8 cellular contexts compared by ENCODE assay signal in the genomic region with DNA sequence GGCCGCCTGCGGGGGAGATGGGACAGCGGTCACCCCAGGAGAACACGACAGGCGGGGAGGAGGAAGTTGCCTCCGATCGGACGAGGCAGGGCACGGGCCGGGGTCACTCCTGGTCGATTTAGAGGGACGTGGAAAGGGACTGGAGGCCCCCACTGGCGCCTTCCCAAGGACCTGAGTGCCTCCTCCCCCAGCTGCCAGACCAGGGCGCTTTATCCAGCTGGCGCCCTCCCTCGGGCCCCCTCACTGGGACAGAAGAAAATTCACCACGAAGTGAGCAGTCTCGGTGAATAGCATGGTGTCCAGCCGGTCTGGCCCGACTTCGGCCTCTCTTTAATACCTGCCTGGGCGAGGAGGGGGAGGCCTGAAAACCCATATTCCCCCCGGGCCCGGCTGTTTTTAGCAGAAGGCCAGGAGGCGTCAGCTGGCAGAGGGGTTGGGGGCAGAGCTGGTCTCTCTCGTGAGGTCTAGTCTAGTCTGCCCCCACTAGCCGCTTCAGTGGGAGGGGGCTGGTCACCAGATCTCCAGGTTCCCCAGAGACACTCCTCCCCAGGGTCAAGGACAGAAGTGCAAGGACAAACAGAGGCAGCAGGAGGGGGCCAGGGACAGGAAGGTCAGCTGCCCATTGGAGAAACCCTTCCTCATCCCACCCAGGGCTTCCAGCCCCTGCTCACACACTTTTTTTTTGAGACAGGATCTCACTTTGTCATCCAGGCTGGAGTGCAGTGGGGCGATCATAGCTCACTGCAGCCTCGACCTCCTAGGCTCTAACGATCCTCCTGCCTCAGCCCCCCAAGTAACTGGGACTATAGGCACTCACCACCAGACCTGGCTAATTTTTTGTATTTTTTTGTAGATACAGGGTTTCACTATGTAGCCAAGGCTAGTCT. TPM values are rescaled to one million over a fixed set of nuclear protein-coding genes. Genes with fewer than 3 reads are reported as not detected.
A peak's percentile ranks its signal among the peaks of the same experiment; 100 is the strongest.
DNase-seq lines count a peak whose midpoint lies in the region; ATAC-seq and TF ChIP-seq lines count a peak whose summit lies in the region.

No MANE protein-coding gene starts in this region.

- H3K9me3 ChIP-seq in A673 (ENCODE audit: low read depth, low read length, poor library complexity, severe bottlenecking) (peaks cover 5% of the 10 kb centered on the region), right lobe of liver (no peaks in the 10 kb centered on the region), suprapubic skin (no peaks in the 10 kb centered on the region)

- H3K36me3 ChIP-seq in A673 (ENCODE audit: insufficient read depth, low read length, poor library complexity, severe bottlenecking) = no peaks in the 10 kb centered on the region
- no peaks in the 10 kb centered on the region for H3K36me3 ChIP-seq in right lobe of liver
- no peaks in the 10 kb centered on the region for H3K36me3 ChIP-seq in suprapubic skin

- TF ChIP-seq EP300 in suprapubic skin (IDR thresholded peaks at IDR 0.05) = no peak

- H3K27ac ChIP-seq in A673 (ENCODE audit: low read depth, low read length, poor library complexity, severe bottlenecking) = peak overlapping the region; percentile 90
- H3K27ac ChIP-seq in cingulate gyrus (ENCODE audit: low read depth, low read length) = peak overlapping the region; percentile 93
- H3K27ac ChIP-seq in right lobe of liver = peak overlapping the region; percentile 86 to 94 (median 88)
- H3K27ac ChIP-seq in suprapubic skin = peak overlapping the region; percentile 87

- H3K4me3 ChIP-seq in A673 (ENCODE audit: low read depth, low read length, poor library complexity, severe bottlenecking) (peak overlapping the region; percentile 63), GM12864 (ENCODE audit: low read depth, low read length) (peak overlapping the region; percentile 65), right lobe of liver (peak overlapping the region; percentile 74 to 93 (median 75)), suprapubic skin (peak overlapping the region; percentile 66)

- BruUV-seq in A673 (replicated peaks; lab: Mats Ljungman, UMichigan) = no TSS peak

- intact Hi-C loops in A673 (cut with micrococcal nuclease; ENCODE audit: unreplicated experiment) (no loop called here), right lobe of liver (cut with DNase I) (no loop called here)

- TF ChIP-seq POLR2A in right lobe of liver (IDR thresholded peaks at IDR 0.05) = no peak
- TF ChIP-seq POLR2A in suprapubic skin (IDR thresholded peaks at IDR 0.05) = no peak

- ATAC-seq in right lobe of liver = peak in 3 of 4 donors; percentile 3 to 26 (median 9)

- peaks cover 8% of the 10 kb centered on the region for H3K4me1 ChIP-seq in A673 (ENCODE audit: insufficient read depth, low read length, poor library complexity, severe bottlenecking)
- peaks cover 0 to 14% (median 4%) of the 10 kb centered on the region in 4 donors for H3K4me1 ChIP-seq in right lobe of liver
- H3K4me1 ChIP-seq in suprapubic skin = peaks cover 42% of the 10 kb centered on the region

- 47% methylated on average over 3 of the region's 30 CpGs for WGBS in right lobe of liver (ENCODE audit: insufficient coverage, low coverage, low lambda C conversion rate, missing lambda C conversion rate)
- WGBS in suprapubic skin = 52% methylated on average over 9 of the region's 30 CpGs

- TF ChIP-seq CTCF in A673 (conservative IDR thresholded peaks at IDR 0.05; ENCODE audit: low read depth, low read length) (no peak), GM12864 (IDR thresholded peaks at IDR 0.05; ENCODE audit: low read depth, low read length, missing control alignments) (no peak), right lobe of liver (IDR thresholded peaks at IDR 0.05) (no peak), suprapubic skin (IDR thresholded peaks at IDR 0.05) (no peak)

- CTCF ChIA-PET in A673 (lab: Charles Lee) = no interaction called here

- POLR2A ChIA-PET in A673 (lab: Charles Lee; ENCODE audit: low non-redundant PET) = interaction anchor here (0.5 to 0.7 kb wide), 2 partner anchors 9 to 21 kb away, joined by 3 to 14 read pairs; no protein-coding TSS in a partner anchor

- DNase-seq in A673 (ENCODE audit: low spot score) (no peak), GM12864 (ENCODE audit: low read depth) (no peak), NCI-H69 (lab: John Stamatoyannopoulos, UW) (peak; percentile 37), right lobe of liver (peak; percentile 66 to 78 (median 67)), suprapubic skin (ENCODE audit: low spot score in 2 of 2) (peak in 1 of 2 donors; percentile 83), cerebellar cortex (ENCODE audit: low spot score) (no peak)
- DNase-seq in activated CD4-positive, CD25-positive, alpha-beta regulatory T cell treated with anti-CD3 and anti-CD28 coated beads, Interleukin-2, amount 50 U/mL, for 72 hours = no peak

- H3K27me3 ChIP-seq in A673 (replicated peaks; ENCODE audit: insufficient read depth, low read depth, low read length, poor library complexity) = no peaks in the 10 kb centered on the region
- H3K27me3 ChIP-seq in right lobe of liver = no peaks in the 10 kb centered on the region
- H3K27me3 ChIP-seq in suprapubic skin = no peaks in the 10 kb centered on the region

RNA-seq across cellular contexts. Expression of a gene that starts 10.2 kb away (rescaled TPM):
- total RNA-seq in A673 (2021) = 4.7 and 5.2 TPM in 2 replicates
- total RNA-seq in right lobe of liver = 1 to 10 TPM; 1.3 to 7.8 (median 5.3) TPM
- total RNA-seq in suprapubic skin = 10 to 100 TPM in 3 of 4 donors, 1 to 10 TPM in 1; 4.4 to 41.8 (median 16.3) TPM

RNA-seq across cellular contexts. Expression of a gene that starts 10.2 kb away (rescaled TPM):
- 3.9 and 4.3 TPM in 2 replicates for total RNA-seq in A673 (2021)
- 1 to 10 TPM in 2 of 6 experiments, under 1 TPM in 4; 0.49 to 1.6 (median 0.85) TPM for total RNA-seq in right lobe of liver
- total RNA-seq in suprapubic skin = 1 to 10 TPM in 2 of 4 donors, under 1 TPM in 1, not detected in 1; 0.86 to 2.7 (median 1.3) TPM

RNA-seq across cellular contexts. Expression of a gene that starts 16.1 kb away (rescaled TPM):
- total RNA-seq in A673 (2021) (425 and 445 TPM in 2 replicates), right lobe of liver (10 to 100 TPM in 5 of 6 experiments, 1 to 10 TPM in 1; 10.0 to 24.4 (median 14.2) TPM), suprapubic skin (10 to 100 TPM; 12.8 to 25.1 (median 19.3) TPM)

RNA-seq across cellular contexts. Expression of a gene that starts 42.1 kb away (rescaled TPM):
- total RNA-seq in A673 (2021) (47.4 and 48.0 TPM in 2 replicates), right lobe of liver (10 to 100 TPM; 44.5 to 73.1 (median 62.1) TPM), suprapubic skin (100 to 1,000 TPM in 3 of 4 donors, 10 to 100 TPM in 1; 96.0 to 140 (median 120) TPM)

Comparison
In these comparisons a context has a peak if more than half of its experiments do, and no peak if none do; other contexts are left out.
1. DNase-seq: peak in NCI-H69 (single experiment) and right lobe of liver (3 of 3); none in A673 (single experiment), GM12864 (single experiment), activated CD4-positive, CD25-positive, alpha-beta regulatory T cell treated with anti-CD3 and anti-CD28 coated beads, Interleukin-2, amount 50 U/mL, for 72 hours (single experiment) and cerebellar cortex (single experiment).
2. RNA of a gene that starts 16.1 kb away (total RNA-seq): 425 to 445 TPM in A673; 12.8 to 25.1 TPM in suprapubic skin and 10.0 to 24.4 TPM in right lobe of liver; every median in the first group is over 10 times any median in the second.
3. Peak in every context shown above with its lines, with median percentiles within 50 percentile points of each other: H3K27ac ChIP-seq and H3K4me3 ChIP-seq.